ENCODE assay signal across 1 cellular context in the genomic region with DNA sequence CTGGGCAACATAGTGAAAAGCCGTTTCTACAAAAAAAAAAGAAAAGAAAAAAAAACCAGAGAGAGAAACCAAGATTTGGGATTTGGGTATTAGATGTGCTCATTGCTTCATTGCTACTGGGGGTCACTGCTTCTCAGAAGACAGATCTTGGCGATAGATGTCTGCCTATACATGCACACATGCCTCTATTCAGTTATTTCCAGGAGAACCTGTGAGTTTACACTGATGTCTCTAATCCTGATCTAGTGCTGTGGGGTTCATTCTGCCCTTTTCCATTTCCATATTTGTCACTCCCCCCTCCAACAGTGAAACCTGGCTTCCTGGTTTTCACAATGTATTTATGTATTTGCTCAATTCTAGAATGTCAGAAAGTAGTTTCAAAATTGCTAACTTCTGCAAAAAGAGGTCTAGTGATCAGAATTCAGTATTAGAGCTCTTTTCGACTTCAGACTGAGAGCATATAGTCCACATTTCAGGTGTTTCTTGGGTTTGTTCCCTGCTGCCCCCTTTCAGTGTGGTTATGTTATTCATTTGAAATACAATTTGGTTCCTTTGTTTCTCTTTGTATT.
TF ChIP-seq lines count a peak whose summit lies in the region.

No MANE protein-coding gene starts in this region.

TF ChIP-seq in GM23338, 12 proteins besides CTCF, POLR2A, EP300 and RAD21 (continued from another document):
- TF ChIP-seq, protein P1, sequence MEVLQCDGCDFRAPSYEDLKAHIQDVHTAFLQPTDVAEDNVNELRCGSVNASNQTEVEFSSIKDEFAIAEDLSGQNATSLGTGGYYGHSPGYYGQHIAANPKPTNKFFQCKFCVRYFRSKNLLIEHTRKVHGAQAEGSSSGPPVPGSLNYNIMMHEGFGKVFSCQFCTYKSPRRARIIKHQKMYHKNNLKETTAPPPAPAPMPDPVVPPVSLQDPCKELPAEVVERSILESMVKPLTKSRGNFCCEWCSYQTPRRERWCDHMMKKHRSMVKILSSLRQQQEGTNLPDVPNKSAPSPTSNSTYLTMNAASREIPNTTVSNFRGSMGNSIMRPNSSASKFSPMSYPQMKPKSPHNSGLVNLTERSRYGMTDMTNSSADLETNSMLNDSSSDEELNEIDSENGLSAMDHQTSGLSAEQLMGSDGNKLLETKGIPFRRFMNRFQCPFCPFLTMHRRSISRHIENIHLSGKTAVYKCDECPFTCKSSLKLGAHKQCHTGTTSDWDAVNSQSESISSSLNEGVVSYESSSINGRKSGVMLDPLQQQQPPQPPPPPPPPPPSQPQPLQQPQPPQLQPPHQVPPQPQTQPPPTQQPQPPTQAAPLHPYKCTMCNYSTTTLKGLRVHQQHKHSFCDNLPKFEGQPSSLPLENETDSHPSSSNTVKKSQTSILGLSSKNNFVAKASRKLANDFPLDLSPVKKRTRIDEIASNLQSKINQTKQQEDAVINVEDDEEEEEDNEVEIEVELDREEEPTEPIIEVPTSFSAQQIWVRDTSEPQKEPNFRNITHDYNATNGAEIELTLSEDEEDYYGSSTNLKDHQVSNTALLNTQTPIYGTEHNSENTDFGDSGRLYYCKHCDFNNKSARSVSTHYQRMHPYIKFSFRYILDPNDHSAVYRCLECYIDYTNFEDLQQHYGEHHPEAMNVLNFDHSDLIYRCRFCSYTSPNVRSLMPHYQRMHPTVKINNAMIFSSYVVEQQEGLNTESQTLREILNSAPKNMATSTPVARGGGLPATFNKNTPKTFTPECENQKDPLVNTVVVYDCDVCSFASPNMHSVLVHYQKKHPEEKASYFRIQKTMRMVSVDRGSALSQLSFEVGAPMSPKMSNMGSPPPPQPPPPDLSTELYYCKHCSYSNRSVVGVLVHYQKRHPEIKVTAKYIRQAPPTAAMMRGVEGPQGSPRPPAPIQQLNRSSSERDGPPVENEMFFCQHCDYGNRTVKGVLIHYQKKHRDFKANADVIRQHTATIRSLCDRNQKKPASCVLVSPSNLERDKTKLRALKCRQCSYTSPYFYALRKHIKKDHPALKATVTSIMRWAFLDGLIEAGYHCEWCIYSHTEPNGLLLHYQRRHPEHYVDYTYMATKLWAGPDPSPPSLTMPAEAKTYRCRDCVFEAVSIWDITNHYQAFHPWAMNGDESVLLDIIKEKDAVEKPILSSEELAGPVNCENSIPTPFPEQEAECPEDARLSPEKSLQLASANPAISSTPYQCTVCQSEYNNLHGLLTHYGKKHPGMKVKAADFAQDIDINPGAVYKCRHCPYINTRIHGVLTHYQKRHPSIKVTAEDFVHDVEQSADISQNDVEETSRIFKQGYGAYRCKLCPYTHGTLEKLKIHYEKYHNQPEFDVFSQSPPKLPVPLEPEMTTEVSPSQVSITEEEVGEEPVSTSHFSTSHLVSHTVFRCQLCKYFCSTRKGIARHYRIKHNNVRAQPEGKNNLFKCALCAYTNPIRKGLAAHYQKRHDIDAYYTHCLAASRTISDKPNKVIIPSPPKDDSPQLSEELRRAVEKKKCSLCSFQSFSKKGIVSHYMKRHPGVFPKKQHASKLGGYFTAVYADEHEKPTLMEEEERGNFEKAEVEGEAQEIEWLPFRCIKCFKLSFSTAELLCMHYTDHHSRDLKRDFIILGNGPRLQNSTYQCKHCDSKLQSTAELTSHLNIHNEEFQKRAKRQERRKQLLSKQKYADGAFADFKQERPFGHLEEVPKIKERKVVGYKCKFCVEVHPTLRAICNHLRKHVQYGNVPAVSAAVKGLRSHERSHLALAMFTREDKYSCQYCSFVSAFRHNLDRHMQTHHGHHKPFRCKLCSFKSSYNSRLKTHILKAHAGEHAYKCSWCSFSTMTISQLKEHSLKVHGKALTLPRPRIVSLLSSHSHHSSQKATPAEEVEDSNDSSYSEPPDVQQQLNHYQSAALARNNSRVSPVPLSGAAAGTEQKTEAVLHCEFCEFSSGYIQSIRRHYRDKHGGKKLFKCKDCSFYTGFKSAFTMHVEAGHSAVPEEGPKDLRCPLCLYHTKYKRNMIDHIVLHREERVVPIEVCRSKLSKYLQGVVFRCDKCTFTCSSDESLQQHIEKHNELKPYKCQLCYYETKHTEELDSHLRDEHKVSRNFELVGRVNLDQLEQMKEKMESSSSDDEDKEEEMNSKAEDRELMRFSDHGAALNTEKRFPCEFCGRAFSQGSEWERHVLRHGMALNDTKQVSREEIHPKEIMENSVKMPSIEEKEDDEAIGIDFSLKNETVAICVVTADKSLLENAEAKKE (CRISPR knock-in tag; IDR thresholded peaks at IDR 0.05), result no peak
- TF ChIP-seq, protein P2, sequence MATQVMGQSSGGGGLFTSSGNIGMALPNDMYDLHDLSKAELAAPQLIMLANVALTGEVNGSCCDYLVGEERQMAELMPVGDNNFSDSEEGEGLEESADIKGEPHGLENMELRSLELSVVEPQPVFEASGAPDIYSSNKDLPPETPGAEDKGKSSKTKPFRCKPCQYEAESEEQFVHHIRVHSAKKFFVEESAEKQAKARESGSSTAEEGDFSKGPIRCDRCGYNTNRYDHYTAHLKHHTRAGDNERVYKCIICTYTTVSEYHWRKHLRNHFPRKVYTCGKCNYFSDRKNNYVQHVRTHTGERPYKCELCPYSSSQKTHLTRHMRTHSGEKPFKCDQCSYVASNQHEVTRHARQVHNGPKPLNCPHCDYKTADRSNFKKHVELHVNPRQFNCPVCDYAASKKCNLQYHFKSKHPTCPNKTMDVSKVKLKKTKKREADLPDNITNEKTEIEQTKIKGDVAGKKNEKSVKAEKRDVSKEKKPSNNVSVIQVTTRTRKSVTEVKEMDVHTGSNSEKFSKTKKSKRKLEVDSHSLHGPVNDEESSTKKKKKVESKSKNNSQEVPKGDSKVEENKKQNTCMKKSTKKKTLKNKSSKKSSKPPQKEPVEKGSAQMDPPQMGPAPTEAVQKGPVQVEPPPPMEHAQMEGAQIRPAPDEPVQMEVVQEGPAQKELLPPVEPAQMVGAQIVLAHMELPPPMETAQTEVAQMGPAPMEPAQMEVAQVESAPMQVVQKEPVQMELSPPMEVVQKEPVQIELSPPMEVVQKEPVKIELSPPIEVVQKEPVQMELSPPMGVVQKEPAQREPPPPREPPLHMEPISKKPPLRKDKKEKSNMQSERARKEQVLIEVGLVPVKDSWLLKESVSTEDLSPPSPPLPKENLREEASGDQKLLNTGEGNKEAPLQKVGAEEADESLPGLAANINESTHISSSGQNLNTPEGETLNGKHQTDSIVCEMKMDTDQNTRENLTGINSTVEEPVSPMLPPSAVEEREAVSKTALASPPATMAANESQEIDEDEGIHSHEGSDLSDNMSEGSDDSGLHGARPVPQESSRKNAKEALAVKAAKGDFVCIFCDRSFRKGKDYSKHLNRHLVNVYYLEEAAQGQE (IDR thresholded peaks at IDR 0.05; ENCODE audit: unreplicated experiment), result no peak
- TF ChIP-seq ZNF331 (CRISPR knock-in tag; IDR thresholded peaks at IDR 0.05; ENCODE audit: low read depth) (no peak), STAT1 (IDR thresholded peaks at IDR 0.05; ENCODE audit: unreplicated experiment) (no peak), EZH2 (IDR thresholded peaks at IDR 0.05; ENCODE audit: low read depth, unreplicated experiment) (no peak), CREB1 (CRISPR knock-in tag; IDR thresholded peaks at IDR 0.05; ENCODE audit: low read depth) (no peak), EZH2phosphoT487 (IDR thresholded peaks at IDR 0.05; ENCODE audit: unreplicated experiment) (no peak), ZNF114 (CRISPR knock-in tag; IDR thresholded peaks at IDR 0.05) (no peak), POLR2AphosphoS5 (IDR thresholded peaks at IDR 0.05; ENCODE audit: low read depth) (no peak), JUNB (IDR thresholded peaks at IDR 0.05; ENCODE audit: unreplicated experiment) (no peak)
- TF ChIP-seq, protein P3, sequence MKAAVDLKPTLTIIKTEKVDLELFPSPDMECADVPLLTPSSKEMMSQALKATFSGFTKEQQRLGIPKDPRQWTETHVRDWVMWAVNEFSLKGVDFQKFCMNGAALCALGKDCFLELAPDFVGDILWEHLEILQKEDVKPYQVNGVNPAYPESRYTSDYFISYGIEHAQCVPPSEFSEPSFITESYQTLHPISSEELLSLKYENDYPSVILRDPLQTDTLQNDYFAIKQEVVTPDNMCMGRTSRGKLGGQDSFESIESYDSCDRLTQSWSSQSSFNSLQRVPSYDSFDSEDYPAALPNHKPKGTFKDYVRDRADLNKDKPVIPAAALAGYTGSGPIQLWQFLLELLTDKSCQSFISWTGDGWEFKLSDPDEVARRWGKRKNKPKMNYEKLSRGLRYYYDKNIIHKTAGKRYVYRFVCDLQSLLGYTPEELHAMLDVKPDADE (IDR thresholded peaks at IDR 0.05), result no peak
